ENCODE assay signal across 8 cellular contexts in the genomic region with DNA sequence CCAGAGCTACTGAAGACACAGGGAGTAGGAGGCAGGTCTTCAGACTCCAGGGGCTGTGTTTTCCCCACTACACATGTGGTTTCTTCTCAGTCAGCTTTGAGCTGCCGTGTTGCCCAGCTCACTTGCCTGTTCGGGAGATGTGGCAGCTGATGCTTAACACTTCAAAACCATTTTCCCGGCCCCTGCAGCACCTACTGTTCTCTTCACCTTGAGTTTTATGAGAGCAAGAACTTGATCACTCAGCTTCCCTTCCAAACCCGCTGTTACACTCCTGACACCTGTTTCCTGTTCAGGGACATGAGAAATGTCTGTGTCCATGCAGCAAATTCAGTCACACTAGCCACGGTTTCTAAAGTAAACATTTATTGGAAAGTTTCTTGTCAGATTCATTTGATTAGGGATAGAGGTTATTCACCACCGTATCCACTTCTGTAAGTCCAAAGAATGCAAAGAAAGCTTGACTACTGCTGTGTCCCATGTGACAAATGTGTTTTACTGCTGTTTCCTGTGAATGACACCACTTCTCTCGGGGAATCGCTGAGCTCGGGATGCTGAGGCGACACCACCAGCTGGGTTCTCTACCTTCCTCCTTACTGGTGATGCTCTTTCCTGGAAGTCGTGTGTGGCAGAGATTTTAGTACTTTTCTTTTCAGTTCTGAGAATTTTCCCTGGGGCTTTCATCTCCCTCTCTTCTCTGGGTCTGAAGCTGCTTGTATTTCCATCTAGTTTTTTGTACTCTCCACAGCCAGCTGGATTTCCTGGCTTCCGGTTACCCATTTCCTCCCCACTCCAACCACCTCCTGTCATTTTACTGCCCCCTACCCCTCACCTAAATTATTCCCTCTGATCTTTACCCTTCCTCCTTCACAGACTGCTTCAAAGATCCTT.
DNase-seq lines count a peak whose midpoint lies in the region; ATAC-seq and TF ChIP-seq lines count a peak whose summit lies in the region.

No MANE protein-coding gene starts in this region.

- peak; percentile 19 for DNase-seq in GM20000 (ENCODE audit: low spot score)
- DNase-seq in NCI-H2227 treated with DMSO at 0.1 percent for 48 hours (lab: John Stamatoyannopoulos, UW): peak; percentile 56
- DNase-seq in activated naive CD8-positive, alpha-beta T cell treated with anti-CD3 and anti-CD28 coated beads, Interleukin-2, amount 10 ng/mL, durations not matched to agents 7 days and 5 days: peak; percentile 41
- peak; percentile 53 for DNase-seq in mesenchymal stem cell
- DNase-seq in NCI-H1105 (lab: John Stamatoyannopoulos, UW): no peak
- DNase-seq in DMS 273 (lab: John Stamatoyannopoulos, UW; ENCODE audit: unreplicated experiment): no peak
- DNase-seq in NCI-H526 (lab: John Stamatoyannopoulos, UW): no peak

- H3K9me3 Mint-ChIP-seq in activated naive CD8-positive, alpha-beta T cell treated with anti-CD3 and anti-CD28 coated beads, Interleukin-2, amount 10 ng/mL, durations not matched to agents 7 days and 5 days: peaks cover 2% of the 10 kb centered on the region

- H3K79me1 ChIP-seq in mesenchymal stem cell (replicated peaks; ENCODE audit: low read length, poor library complexity, severe bottlenecking): peaks cover 11% of the 10 kb centered on the region

- H4K8ac ChIP-seq in mesenchymal stem cell (ENCODE audit: low read length): no peak overlapping the region

- H3K27ac Mint-ChIP-seq in activated naive CD8-positive, alpha-beta T cell treated with anti-CD3 and anti-CD28 coated beads, Interleukin-2, amount 10 ng/mL, durations not matched to agents 7 days and 5 days: peak overlapping the region; percentile 87

- peak overlapping the region; percentile 13 for H3K4me2 ChIP-seq in mesenchymal stem cell (ENCODE audit: low read length, poor library complexity, severe bottlenecking)

- H3K9ac ChIP-seq in mesenchymal stem cell (ENCODE audit: low read length) (peak overlapping the region; percentile 53), subcutaneous abdominal adipose tissue (ENCODE audit: low read length in 5 of 5) (peak overlapping the region in 1 of 5 donors; percentile 33)

- no peak overlapping the region for H2AFZ ChIP-seq in mesenchymal stem cell (ENCODE audit: low read depth, low read length)

- no peaks in the 10 kb centered on the region for H3K27me3 ChIP-seq in mesenchymal stem cell (ENCODE audit: control insufficient read depth in 1 of 2, insufficient read depth in 1 of 2, low read length in 2 of 2)
- no peaks in the 10 kb centered on the region for H3K27me3 ChIP-seq in subcutaneous abdominal adipose tissue (ENCODE audit: control insufficient read depth in 5 of 5, insufficient read depth in 4 of 5, low read length in 5 of 5)

- H3K36me3 ChIP-seq in mesenchymal stem cell (ENCODE audit: control insufficient read depth in 1 of 2, insufficient read depth in 2 of 2, low read depth in 1 of 2, low read length in 2 of 2) (peaks cover 7 to 24% of the 10 kb centered on the region in 2 experiments), subcutaneous abdominal adipose tissue (ENCODE audit: control insufficient read depth in 5 of 5, insufficient read depth in 5 of 5, low read length in 5 of 5) (peaks cover 2 to 13% (median 6%) of the 10 kb centered on the region in 5 donors)

- H3K23ac ChIP-seq in mesenchymal stem cell (ENCODE audit: low read length in 2 of 2): no peak overlapping the region

- no peak overlapping the region for H3K14ac ChIP-seq in mesenchymal stem cell (ENCODE audit: low read length in 2 of 2)

- no peak overlapping the region for H2BK120ac ChIP-seq in mesenchymal stem cell (ENCODE audit: low read depth, low read length)

- no peak overlapping the region for H2BK15ac ChIP-seq in mesenchymal stem cell (ENCODE audit: low read depth, poor library complexity, severe bottlenecking)

- peak overlapping the region in 1 of 2 experiments; percentile 26 for H3K18ac ChIP-seq in mesenchymal stem cell (ENCODE audit: low read depth in 1 of 2, low read length in 2 of 2)

- H3K36me3 Mint-ChIP-seq in activated naive CD8-positive, alpha-beta T cell treated with anti-CD3 and anti-CD28 coated beads, Interleukin-2, amount 10 ng/mL, durations not matched to agents 7 days and 5 days: peaks cover 8% of the 10 kb centered on the region

- TF ChIP-seq CTCF in GM20000 (IDR thresholded peaks at IDR 0.05; ENCODE audit: extremely low read depth, missing control alignments): no peak

- H3K4me3 ChIP-seq in mesenchymal stem cell (ENCODE audit: insufficient read depth in 1 of 2, low read depth in 1 of 2, low read length in 2 of 2) (peak overlapping the region in 1 of 2 experiments; percentile 43), subcutaneous abdominal adipose tissue (ENCODE audit: low read depth in 1 of 5, low read length in 5 of 5) (peak overlapping the region in 2 of 5 donors; percentile 8 to 12)

- no peak overlapping the region for H4K91ac ChIP-seq in mesenchymal stem cell (ENCODE audit: low read length)

- no peaks in the 10 kb centered on the region for H3K27me3 Mint-ChIP-seq in activated naive CD8-positive, alpha-beta T cell treated with anti-CD3 and anti-CD28 coated beads, Interleukin-2, amount 10 ng/mL, durations not matched to agents 7 days and 5 days

- H3K4me1 ChIP-seq in mesenchymal stem cell (ENCODE audit: control insufficient read depth, insufficient read depth, low read depth, low read length) (peaks cover 2% of the 10 kb centered on the region), subcutaneous abdominal adipose tissue (ENCODE audit: control insufficient read depth in 5 of 5, insufficient read depth in 5 of 5, low read length in 5 of 5) (peaks cover 0 to 20% (median 13%) of the 10 kb centered on the region in 5 donors)

- 26% methylated on average over 11 of the region's 12 CpGs for WGBS in mesenchymal stem cell

- H2BK12ac ChIP-seq in mesenchymal stem cell (ENCODE audit: low read length in 2 of 2): no peak overlapping the region

- H3K4me1 Mint-ChIP-seq in activated naive CD8-positive, alpha-beta T cell treated with anti-CD3 and anti-CD28 coated beads, Interleukin-2, amount 10 ng/mL, durations not matched to agents 7 days and 5 days: peaks cover 33% of the 10 kb centered on the region

- POLR2A ChIA-PET in activated naive CD8-positive, alpha-beta T cell treated with anti-CD3 and anti-CD28 coated beads, Interleukin-2, amount 10 ng/mL, durations not matched to agents 7 days and 5 days (lab: Charles Lee): interaction anchor here (0.6 to 2.0 kb wide), 6 partner anchors 59 to 93 kb away, joined by 3 to 20 read pairs (median 4); a partner anchor contains a TSS

- peak overlapping the region in 1 of 2 experiments; percentile 32 for H3K4ac ChIP-seq in mesenchymal stem cell (ENCODE audit: low read depth in 1 of 2, low read length in 2 of 2)

- H3K4me3 Mint-ChIP-seq in activated naive CD8-positive, alpha-beta T cell treated with anti-CD3 and anti-CD28 coated beads, Interleukin-2, amount 10 ng/mL, durations not matched to agents 7 days and 5 days: peak overlapping the region; percentile 79

- H2AK5ac ChIP-seq in mesenchymal stem cell (ENCODE audit: low read length, severe bottlenecking): no peak overlapping the region

- no peaks in the 10 kb centered on the region for H3K9me3 ChIP-seq in mesenchymal stem cell (ENCODE audit: control insufficient read depth, low read length)
- no peaks in the 10 kb centered on the region for H3K9me3 ChIP-seq in subcutaneous abdominal adipose tissue (ENCODE audit: control insufficient read depth in 5 of 5, low read length in 5 of 5)

- peak; percentile 93 for ATAC-seq in activated naive CD8-positive, alpha-beta T cell treated with anti-CD3 and anti-CD28 coated beads, Interleukin-2, amount 10 ng/mL, durations not matched to agents 7 days and 5 days (ENCODE audit: low read depth)

- no peak overlapping the region for H2BK5ac ChIP-seq in mesenchymal stem cell (ENCODE audit: low read depth, low read length, poor library complexity, severe bottlenecking)

- H3K27ac ChIP-seq in mesenchymal stem cell (ENCODE audit: low read length, poor library complexity, severe bottlenecking): no peak overlapping the region
- H3K27ac ChIP-seq in subcutaneous abdominal adipose tissue (ENCODE audit: low read depth, low read length): peak overlapping the region; percentile 58

Comparison
In these comparisons a context has a peak if more than half of its experiments do, and no peak if none do; other contexts are left out.
1. DNase-seq: peak in GM20000 (single experiment), NCI-H2227 treated with DMSO at 0.1 percent for 48 hours (single experiment), activated naive CD8-positive, alpha-beta T cell treated with anti-CD3 and anti-CD28 coated beads, Interleukin-2, amount 10 ng/mL, durations not matched to agents 7 days and 5 days (single experiment) and mesenchymal stem cell (single experiment); none in NCI-H1105 (single experiment), DMS 273 (single experiment) and NCI-H526 (0 of 2).